Comparison of ENCODE assay signal across 25 cellular contexts in genomic region chr15:66147440-66147839, GRCh38.
"Had no signal": no experiment of that assay in that cellular context is flagged by ENCODE, and none has a peak within 500 bp of the region (broad histone marks: within the 10 kb centered on the region; RNA-seq: fewer than 3 reads in every experiment).

No MANE protein-coding gene starts in this region.

- H3K36me3 ChIP-seq: colonic mucosa, esophagus muscularis mucosa, gastroesophageal sphincter, heart left ventricle, left lung, neural progenitor cell, sigmoid colon, stomach, tibial artery had no signal

- DNase-seq: colonic mucosa; effector memory CD4-positive, alpha-beta T cell; foreskin keratinocyte; heart left ventricle; left cardiac atrium; left lung; mesenchymal stem cell; mucosa of descending colon; naive B cell; posterior cingulate gyrus; psoas muscle; right cardiac atrium; sigmoid colon; stimulated activated CD4-positive, alpha-beta T cell treated with anti-CD3 and anti-CD28 coated beads, Interleukin-2, amount 100 ng/mL, for 24 hours; stimulated activated CD4-positive, alpha-beta T cell treated with anti-CD3 and anti-CD28 coated beads, Interleukin-4, amount 100 ng/mL, for 24 hours; stimulated activated naive CD4-positive, alpha-beta T cell treated with Interleukin-2 at 50 U/mL for 16 hours; stomach; tibial artery had no signal

- H3K4me2 ChIP-seq: hepatocyte, neural progenitor cell had no signal

- FAIRE-seq: endothelial cell of umbilical vein, islet of Langerhans had no signal

- H3K27ac ChIP-seq: colonic mucosa, esophagus muscularis mucosa, foreskin keratinocyte, gastroesophageal sphincter, heart left ventricle, hepatocyte, left lung, neural progenitor cell, psoas muscle, sigmoid colon, stomach, tibial artery had no signal

- H3K27me3 ChIP-seq: colonic mucosa, neural progenitor cell had no signal

- H3K4me1 ChIP-seq: colonic mucosa, esophagus muscularis mucosa, foreskin keratinocyte, gastroesophageal sphincter, left lung, psoas muscle, sigmoid colon, stomach, tibial artery had no signal

- H3K9me3 ChIP-seq: colonic mucosa, esophagus muscularis mucosa, gastroesophageal sphincter, heart left ventricle, left lung, mucosa of descending colon, psoas muscle, sigmoid colon, stomach, tibial artery had no signal

- H3K4me3 ChIP-seq: colonic mucosa, esophagus muscularis mucosa, gastroesophageal sphincter, heart left ventricle, hepatocyte, left lung, mucosa of descending colon, neural progenitor cell, psoas muscle, sigmoid colon, stomach, tibial artery had no signal

- H3K9ac ChIP-seq: neural progenitor cell had no signal

- ATAC-seq: foreskin keratinocyte; gastroesophageal sphincter; heart left ventricle; left cardiac atrium; left lung; mucosa of descending colon; psoas muscle; right cardiac atrium; stimulated activated effector memory CD8-positive, alpha-beta T cell treated with anti-CD3 and anti-CD28 coated beads, Interleukin-12 subunit alpha, Interleukin-12 subunit beta, amount 100 ng/mL, for 72 hours had no signal
